In genomic region chr2:127193164-127193947, GRCh38 we compare ENCODE assay signal across 16 cellular contexts. TPM values are rescaled to one million over a fixed set of nuclear protein-coding genes. Genes with fewer than 3 reads are reported as not detected.
DNase-seq lines count a peak whose midpoint lies in the region; ATAC-seq and TF ChIP-seq lines count a peak whose summit lies in the region.
"Had no signal": no experiment of that assay in that cellular context is flagged by ENCODE, and none has a peak within 500 bp of the region (broad histone marks: within the 10 kb centered on the region; RNA-seq: fewer than 3 reads in every experiment).

No MANE protein-coding gene starts in this region.

- ATAC-seq in right lobe of liver, result peak; percentile 57 to 67 (median 62)
- ATAC-seq in stimulated activated naive CD8-positive, alpha-beta T cell treated with anti-CD3 and anti-CD28 coated beads, Interleukin-15, Interleukin-2, amounts not matched to agents 100 U/mL and 50 U/mL, for 24 hours, result no peak
- ATAC-seq: activated CD8-positive, alpha-beta T cell treated with anti-CD3 and anti-CD28 coated beads for 36 hours; activated T-helper 17 cell treated with anti-CD3 and anti-CD28 coated beads, Interleukin-2, amount 50 U/mL, for 72 hours; gastrocnemius medialis had no signal

- H3K4me1 ChIP-seq in right lobe of liver, result peaks cover 0 to 24% (median 9%) of the 10 kb centered on the region in 4 donors
- H3K4me1 ChIP-seq in tibial artery, result peaks cover 0 to 29% (median 18%) of the 10 kb centered on the region in 4 donors

- H3K4me3 Mint-ChIP-seq in activated naive CD4-positive, alpha-beta T cell treated with anti-CD3 and anti-CD28 coated beads, Interleukin-2, amount 50 U/mL, for 24 hours, result no peak overlapping the region
- H3K4me3 Mint-ChIP-seq in activated naive CD4-positive, alpha-beta T cell treated with anti-CD3 and anti-CD28 coated beads for 36 hours, result no peak overlapping the region
- H3K4me3 Mint-ChIP-seq in chondrocyte (ENCODE audit: unreplicated experiment) (peak overlapping the region; percentile 20), nephron progenitor cell (no peak overlapping the region)
- H3K4me3 Mint-ChIP-seq: activated CD8-positive, alpha-beta T cell treated with anti-CD3 and anti-CD28 coated beads for 36 hours; activated T-helper 17 cell treated with anti-CD3 and anti-CD28 coated beads, Interleukin-2, amount 50 U/mL, for 72 hours had no signal

- H3K27me3 Mint-ChIP-seq in activated naive CD4-positive, alpha-beta T cell treated with anti-CD3 and anti-CD28 coated beads, Interleukin-2, amount 50 U/mL, for 24 hours, result peaks cover 2% of the 10 kb centered on the region
- H3K27me3 Mint-ChIP-seq in activated naive CD4-positive, alpha-beta T cell treated with anti-CD3 and anti-CD28 coated beads for 36 hours (ENCODE audit: low read depth), result peaks cover 1% of the 10 kb centered on the region
- H3K27me3 Mint-ChIP-seq in chondrocyte (ENCODE audit: low read depth), result no peaks in the 10 kb centered on the region
- H3K27me3 Mint-ChIP-seq in nephron progenitor cell (ENCODE audit: low read depth, poor library complexity), result peaks cover 4% of the 10 kb centered on the region

- no peaks in the 10 kb centered on the region for H3K36me3 ChIP-seq in right lobe of liver
- H3K36me3 ChIP-seq in tibial artery, result no peaks in the 10 kb centered on the region
- H3K36me3 ChIP-seq: gastrocnemius medialis had no signal

- H3K9me3 Mint-ChIP-seq in activated naive CD4-positive, alpha-beta T cell treated with anti-CD3 and anti-CD28 coated beads, Interleukin-2, amount 50 U/mL, for 24 hours, result peaks cover 4% of the 10 kb centered on the region
- H3K9me3 Mint-ChIP-seq in activated naive CD4-positive, alpha-beta T cell treated with anti-CD3 and anti-CD28 coated beads for 36 hours, result peaks cover 3% of the 10 kb centered on the region
- H3K9me3 Mint-ChIP-seq in chondrocyte (ENCODE audit: low read depth), result peaks cover 5% of the 10 kb centered on the region
- peaks cover 32% of the 10 kb centered on the region for H3K9me3 Mint-ChIP-seq in nephron progenitor cell
- H3K9me3 Mint-ChIP-seq: activated T-helper 17 cell treated with anti-CD3 and anti-CD28 coated beads, Interleukin-2, amount 50 U/mL, for 72 hours had no signal

- DNase-seq in activated naive CD4-positive, alpha-beta T cell treated with anti-CD3 and anti-CD28 coated beads for 36 hours, result no peak
- DNase-seq in chondrocyte (ENCODE audit: low spot score) (no peak), right lobe of liver (peak; percentile 62 to 85 (median 77)), tibial artery (no peak), COLO829 (ENCODE audit: low spot score) (no peak), nephron progenitor cell (no peak)
- DNase-seq in stimulated activated naive CD8-positive, alpha-beta T cell treated with anti-CD3 and anti-CD28 coated beads, Interleukin-15, Interleukin-2, amounts not matched to agents 100 U/mL and 50 U/mL, for 24 hours, result no peak
- DNase-seq: activated CD8-positive, alpha-beta T cell treated with anti-CD3 and anti-CD28 coated beads for 36 hours; effector memory CD4-positive, alpha-beta T cell; gastrocnemius medialis; NCI-H1930; NCI-H510A treated with DMSO at 0.1 percent for 48 hours; posterior cingulate gyrus; substantia nigra had no signal

- TF ChIP-seq CTCF in chondrocyte (IDR thresholded peaks at IDR 0.05) (no peak), right lobe of liver (IDR thresholded peaks at IDR 0.05) (no peak), tibial artery (IDR thresholded peaks at IDR 0.05) (no peak), nephron progenitor cell (IDR thresholded peaks at IDR 0.05) (no peak)

- peak overlapping the region; percentile 55 for H3K27ac Mint-ChIP-seq in activated naive CD4-positive, alpha-beta T cell treated with anti-CD3 and anti-CD28 coated beads, Interleukin-2, amount 50 U/mL, for 24 hours
- H3K27ac Mint-ChIP-seq in activated naive CD4-positive, alpha-beta T cell treated with anti-CD3 and anti-CD28 coated beads for 36 hours, result no peak overlapping the region
- peak overlapping the region; percentile 96 for H3K27ac Mint-ChIP-seq in chondrocyte (ENCODE audit: unreplicated experiment)
- no peak overlapping the region for H3K27ac Mint-ChIP-seq in nephron progenitor cell
- H3K27ac Mint-ChIP-seq: activated CD8-positive, alpha-beta T cell treated with anti-CD3 and anti-CD28 coated beads for 36 hours; activated T-helper 17 cell treated with anti-CD3 and anti-CD28 coated beads, Interleukin-2, amount 50 U/mL, for 72 hours had no signal

- peak overlapping the region in 2 of 3 donors; percentile 51 to 73 for H3K27ac ChIP-seq in right lobe of liver
- H3K27ac ChIP-seq in tibial artery, result peak overlapping the region; percentile 26 to 36
- H3K27ac ChIP-seq: gastrocnemius medialis had no signal

- peak overlapping the region in 1 of 3 donors; percentile 9 for H3K4me3 ChIP-seq in right lobe of liver
- peak overlapping the region in 1 of 2 donors; percentile 25 for H3K4me3 ChIP-seq in tibial artery
- H3K4me3 ChIP-seq: gastrocnemius medialis had no signal

- TF ChIP-seq POLR2A in right lobe of liver (IDR thresholded peaks at IDR 0.05), result no peak

- peaks cover 4% of the 10 kb centered on the region for H3K4me1 Mint-ChIP-seq in activated naive CD4-positive, alpha-beta T cell treated with anti-CD3 and anti-CD28 coated beads, Interleukin-2, amount 50 U/mL, for 24 hours
- peaks cover 5% of the 10 kb centered on the region for H3K4me1 Mint-ChIP-seq in activated naive CD4-positive, alpha-beta T cell treated with anti-CD3 and anti-CD28 coated beads for 36 hours (ENCODE audit: low read depth)
- H3K4me1 Mint-ChIP-seq in chondrocyte (ENCODE audit: low read depth) (peaks cover 34% of the 10 kb centered on the region), nephron progenitor cell (peaks cover 8% of the 10 kb centered on the region)
- H3K4me1 Mint-ChIP-seq: activated T-helper 17 cell treated with anti-CD3 and anti-CD28 coated beads, Interleukin-2, amount 50 U/mL, for 72 hours had no signal

- H3K9me3 ChIP-seq in right lobe of liver (no peaks in the 10 kb centered on the region), tibial artery (no peaks in the 10 kb centered on the region)
- H3K9me3 ChIP-seq: gastrocnemius medialis had no signal

- H3K27me3 ChIP-seq in right lobe of liver (no peaks in the 10 kb centered on the region), tibial artery (no peaks in the 10 kb centered on the region)
- H3K27me3 ChIP-seq: gastrocnemius medialis had no signal

- CTCF ChIA-PET in activated naive CD4-positive, alpha-beta T cell treated with anti-CD3 and anti-CD28 coated beads for 36 hours (lab: Charles Lee), result no interaction called here

- peaks cover 2% of the 10 kb centered on the region for H3K36me3 Mint-ChIP-seq in activated naive CD4-positive, alpha-beta T cell treated with anti-CD3 and anti-CD28 coated beads, Interleukin-2, amount 50 U/mL, for 24 hours
- no peaks in the 10 kb centered on the region for H3K36me3 Mint-ChIP-seq in activated naive CD4-positive, alpha-beta T cell treated with anti-CD3 and anti-CD28 coated beads for 36 hours (ENCODE audit: low read depth)
- H3K36me3 Mint-ChIP-seq in chondrocyte (ENCODE audit: low read depth), result peaks cover 20% of the 10 kb centered on the region
- H3K36me3 Mint-ChIP-seq in nephron progenitor cell (ENCODE audit: low read depth), result peaks cover 91% of the 10 kb centered on the region

- intact Hi-C loops in activated naive CD4-positive, alpha-beta T cell treated with anti-CD3 and anti-CD28 coated beads for 36 hours (cut with micrococcal nuclease), result no loop called here
- intact Hi-C loops in right lobe of liver (cut with DNase I) (no loop called here), tibial artery (cut with DNase I; ENCODE audit: low total_unique reads) (no loop called here)

- WGBS in right lobe of liver (ENCODE audit: insufficient coverage, low coverage, low lambda C conversion rate, missing lambda C conversion rate), result 25% methylated on average over 15 of the region's 26 CpGs

RNA-seq across cellular contexts. Expression of gene CYP27C1, which starts 26.7 kb away (rescaled TPM):
- not detected for total RNA-seq in activated naive CD4-positive, alpha-beta T cell treated with anti-CD3 and anti-CD28 coated beads for 36 hours
- 11.7 to 17.2 TPM (median 13.4 TPM) in 3 replicates for total RNA-seq in chondrocyte
- under 1 TPM in 1 of 6 experiments, not detected in 5; 0.05 TPM for total RNA-seq in right lobe of liver
- total RNA-seq: activated CD8-positive, alpha-beta T cell treated with anti-CD3 and anti-CD28 coated beads for 36 hours; activated T-helper 17 cell treated with anti-CD3 and anti-CD28 coated beads, Interleukin-2, amount 50 U/mL, for 72 hours; gastrocnemius medialis had no signal

Comparison
In these comparisons a context has a peak if more than half of its experiments do, and no peak if none do; other contexts are left out.
1. H3K27ac Mint-ChIP-seq: peak in activated naive CD4-positive, alpha-beta T cell treated with anti-CD3 and anti-CD28 coated beads, Interleukin-2, amount 50 U/mL, for 24 hours (single experiment) and chondrocyte (single experiment); none in activated naive CD4-positive, alpha-beta T cell treated with anti-CD3 and anti-CD28 coated beads for 36 hours (single experiment) and nephron progenitor cell (single experiment).
2. DNase-seq: peak in right lobe of liver (3 of 3); none in activated naive CD4-positive, alpha-beta T cell treated with anti-CD3 and anti-CD28 coated beads for 36 hours (single experiment), chondrocyte (single experiment), tibial artery (0 of 2), COLO829 (single experiment), stimulated activated naive CD8-positive, alpha-beta T cell treated with anti-CD3 and anti-CD28 coated beads, Interleukin-15, Interleukin-2, amounts not matched to agents 100 U/mL and 50 U/mL, for 24 hours (single experiment) and nephron progenitor cell (single experiment).
3. RNA of gene CYP27C1, which starts 26.7 kb away (total RNA-seq): 11.7 to 17.2 TPM in chondrocyte; 0.05 TPM in right lobe of liver and not detected in activated naive CD4-positive, alpha-beta T cell treated with anti-CD3 and anti-CD28 coated beads for 36 hours; every median in the first group is over 10 times any median in the second.